In the genomic region with DNA sequence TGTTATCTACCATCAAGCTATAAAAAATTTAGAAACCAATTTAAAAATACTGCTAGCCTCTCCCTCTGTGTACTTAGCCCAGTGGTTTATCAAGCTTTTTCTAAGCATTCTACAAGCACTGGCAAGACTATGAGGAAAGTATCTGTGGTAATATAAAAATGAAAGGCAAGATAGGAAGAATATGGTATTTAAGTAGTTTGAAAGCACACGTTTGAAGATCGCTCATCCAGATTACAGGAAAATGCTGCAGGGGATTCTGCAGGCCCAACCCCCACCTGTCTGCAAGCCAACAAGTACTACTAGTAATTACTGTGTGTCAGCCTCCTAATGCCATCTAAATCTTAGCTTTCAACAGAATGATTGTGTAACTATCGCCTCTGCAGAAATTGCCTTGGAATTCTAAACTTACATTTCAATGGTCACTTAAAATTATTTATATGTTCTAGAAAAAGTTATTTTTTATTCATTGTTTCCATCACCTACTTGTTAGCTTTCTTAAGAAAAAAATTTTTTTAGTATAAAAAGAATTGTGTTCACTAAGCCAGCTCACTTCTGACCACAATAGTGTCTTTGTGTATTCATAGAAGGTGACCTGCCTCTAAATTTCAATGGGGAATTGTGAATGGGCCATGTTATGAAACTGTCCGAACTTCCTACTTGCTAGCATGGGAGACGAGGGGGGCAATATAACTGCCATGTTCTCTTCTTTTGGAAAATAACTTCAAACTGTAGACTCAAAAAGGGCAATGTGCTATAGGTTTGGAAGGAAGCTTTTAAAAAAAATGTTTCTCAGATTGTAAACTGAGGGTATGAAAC, we compare ENCODE assay signal across 9 cellular contexts. TPM values are rescaled to one million over a fixed set of nuclear protein-coding genes. Genes with fewer than 3 reads are reported as not detected.
A peak's percentile ranks its signal among the peaks of the same experiment; 100 is the strongest.
DNase-seq lines count a peak whose midpoint lies in the region; ATAC-seq and TF ChIP-seq lines count a peak whose summit lies in the region.
"Had no signal": no experiment of that assay in that cellular context is flagged by ENCODE, and none has a peak within 500 bp of the region (broad histone marks: within the 10 kb centered on the region; RNA-seq: fewer than 3 reads in every experiment).

No MANE protein-coding gene starts in this region.

- no peaks in the 10 kb centered on the region for H3K9me3 ChIP-seq in HUES64 (ENCODE audit: insufficient read depth, low read depth, low read length)
- no peaks in the 10 kb centered on the region for H3K9me3 ChIP-seq in adrenal gland (replicated peaks in 1 of 3)
- H3K9me3 ChIP-seq in subcutaneous abdominal adipose tissue (ENCODE audit: control insufficient read depth in 5 of 5, low read length in 5 of 5) = no peaks in the 10 kb centered on the region

- H3K27me3 ChIP-seq in HUES64 (ENCODE audit: insufficient read depth, low read length) (no peaks in the 10 kb centered on the region), adrenal gland (no peaks in the 10 kb centered on the region), subcutaneous abdominal adipose tissue (ENCODE audit: control insufficient read depth in 5 of 5, insufficient read depth in 4 of 5, low read length in 5 of 5) (no peaks in the 10 kb centered on the region)

- H3K27ac Mint-ChIP-seq in glutamatergic neuron (ENCODE audit: unreplicated experiment) = no peak overlapping the region
- H3K27ac Mint-ChIP-seq: IgD-negative memory B cell had no signal

- H3K4me3 Mint-ChIP-seq in glutamatergic neuron (ENCODE audit: unreplicated experiment) = no peak overlapping the region
- H3K4me3 Mint-ChIP-seq: IgD-negative memory B cell had no signal

- 47% methylated on average over 5 of the region's 5 CpGs for WGBS in HUES64
- WGBS in adrenal gland, 4 donors = 45 to 51% (median 48%) methylated on average over 5 of the region's 5 CpGs

- H3K4me3 ChIP-seq in HUES64 (ENCODE audit: low read length) (peak overlapping the region; percentile 26; the same call in 1 of the 2 replicates), adrenal gland (no peak overlapping the region), subcutaneous abdominal adipose tissue (ENCODE audit: low read depth in 1 of 5, low read length in 5 of 5) (no peak overlapping the region)

- H3K36me3 Mint-ChIP-seq in glutamatergic neuron (ENCODE audit: unreplicated experiment) = no peaks in the 10 kb centered on the region
- H3K36me3 Mint-ChIP-seq: IgD-negative memory B cell had no signal

- peaks cover 5% of the 10 kb centered on the region for H3K4me1 Mint-ChIP-seq in glutamatergic neuron (ENCODE audit: low read depth, unreplicated experiment)

- H3K27ac ChIP-seq in HUES64 (ENCODE audit: low read depth, low read length) = peak overlapping the region; percentile 25; the same call in 1 of the 2 replicates
- peak overlapping the region in 4 of 5 donors; percentile 8 to 82 (median 34) for H3K27ac ChIP-seq in adrenal gland
- H3K27ac ChIP-seq in subcutaneous abdominal adipose tissue (ENCODE audit: low read depth, low read length) = peak overlapping the region; percentile 78

- no peak for TF ChIP-seq POLR2A in adrenal gland (IDR thresholded peaks at IDR 0.05)

- H3K27me3 Mint-ChIP-seq in glutamatergic neuron (ENCODE audit: unreplicated experiment) = no peaks in the 10 kb centered on the region

- H3K9ac ChIP-seq in HUES64 (ENCODE audit: low read depth, low read length) = peak overlapping the region; percentile 15; the same call in 1 of the 2 replicates
- no peak overlapping the region for H3K9ac ChIP-seq in subcutaneous abdominal adipose tissue (ENCODE audit: low read length in 5 of 5)

- TF ChIP-seq CTCF in adrenal gland (IDR thresholded peaks at IDR 0.05) (no peak), glutamatergic neuron (IDR thresholded peaks at IDR 0.05; ENCODE audit: partially characterized antibody, unreplicated experiment) (no peak)

- no peaks in the 10 kb centered on the region for H3K9me3 Mint-ChIP-seq in glutamatergic neuron (ENCODE audit: unreplicated experiment)
- H3K9me3 Mint-ChIP-seq: IgD-negative memory B cell had no signal

- intact Hi-C loops in adrenal gland (cut with DNase I) = loop anchor here in 1 of 2 donors (5.0 kb wide), 1 partner anchor 35 kb away; no protein-coding TSS in a partner anchor

- peaks cover 74% of the 10 kb centered on the region for H3K4me1 ChIP-seq in HUES64 (ENCODE audit: insufficient read depth, low read length)
- peaks cover 34 to 71% of the 10 kb centered on the region in 2 donors for H3K4me1 ChIP-seq in adrenal gland (replicated peaks in 1 of 2)
- peaks cover 6 to 59% (median 44%) of the 10 kb centered on the region in 5 donors for H3K4me1 ChIP-seq in subcutaneous abdominal adipose tissue (ENCODE audit: control insufficient read depth in 5 of 5, insufficient read depth in 5 of 5, low read length in 5 of 5)

- peak in 2 of 7 donors; percentile 32 to 47 for DNase-seq in adrenal gland
- peak; percentile 65 for DNase-seq in inferior parietal cortex (ENCODE audit: extremely low spot score)
- no peak for DNase-seq in glutamatergic neuron
- DNase-seq in stimulated activated naive CD8-positive, alpha-beta T cell treated with anti-CD3 and anti-CD28 coated beads, Interleukin-15, Interleukin-2, amounts not matched to agents 100 U/mL and 50 U/mL, for 24 hours = no peak

- ATAC-seq in stimulated activated naive CD8-positive, alpha-beta T cell treated with anti-CD3 and anti-CD28 coated beads, Interleukin-15, Interleukin-2, amounts not matched to agents 100 U/mL and 50 U/mL, for 24 hours = no peak
- no peak for ATAC-seq in HG03025 (IDR thresholded peaks at IDR 0.05; ENCODE audit: low FRiP score, unreplicated experiment)
- no peak for ATAC-seq in HG02973 (IDR thresholded peaks at IDR 0.05; ENCODE audit: unreplicated experiment)

- peaks cover 29% of the 10 kb centered on the region for H3K36me3 ChIP-seq in HUES64 (ENCODE audit: insufficient read depth, low read length)
- H3K36me3 ChIP-seq in adrenal gland (replicated peaks in 1 of 2) = peaks cover 0 to 17% of the 10 kb centered on the region in 2 donors
- H3K36me3 ChIP-seq in subcutaneous abdominal adipose tissue (ENCODE audit: control insufficient read depth in 5 of 5, insufficient read depth in 5 of 5, low read length in 5 of 5) = peaks cover 8 to 23% (median 20%) of the 10 kb centered on the region in 5 donors

RNA-seq across cellular contexts. Expression of a gene that starts 8.4 kb away (rescaled TPM):
- polyA plus RNA-seq in HUES64 (2013, experiment 1 of 2) = 31.2 TPM
- 30.6 TPM for polyA plus RNA-seq in HUES64 (2013, experiment 2 of 2)
- total RNA-seq in adrenal gland = 10 to 100 TPM; 16.0 to 71.5 (median 29.0) TPM
- 10 to 100 TPM; 14.4 to 29.8 (median 16.0) TPM for polyA plus RNA-seq in adrenal gland
- total RNA-seq in glutamatergic neuron (ENCODE audit: unreplicated experiment) = 11.8 TPM

RNA-seq across cellular contexts. Expression of a gene that starts 56.2 kb away (rescaled TPM):
- polyA plus RNA-seq in HUES64 (2013, experiment 1 of 2) = 314 TPM
- polyA plus RNA-seq in HUES64 (2013, experiment 2 of 2) = 307 TPM
- 100 to 1,000 TPM; 266 to 478 (median 362) TPM for total RNA-seq in adrenal gland
- polyA plus RNA-seq in adrenal gland = 100 to 1,000 TPM; 274 to 697 (median 537) TPM
- 196 TPM for total RNA-seq in glutamatergic neuron (ENCODE audit: unreplicated experiment)

Comparison
In these comparisons a context has a peak if more than half of its experiments do, and no peak if none do; other contexts are left out.
1. H3K27ac ChIP-seq: peak in every context shown above with its lines; median percentile 78 in subcutaneous abdominal adipose tissue; 34 in adrenal gland; 25 in HUES64.